ENCODE assay signal across 8 cellular contexts in genomic region chr17:28848667-28849066, GRCh38. TPM values are rescaled to one million over a fixed set of nuclear protein-coding genes. Genes with fewer than 3 reads are reported as not detected.
DNase-seq lines count a peak whose midpoint lies in the region; ATAC-seq, FAIRE-seq and TF ChIP-seq lines count a peak whose summit lies in the region.
"Not testable (repeated sequence)": the region's sequence is repeated elsewhere in the genome, so short reads cannot be mapped to it uniquely, and the experiment has no call there.

No MANE protein-coding gene starts in this region.

- not testable (repeated sequence) for H3K9me3 Mint-ChIP-seq in activated T-helper 17 cell treated with anti-CD3 and anti-CD28 coated beads, Interleukin-2, amount 50 U/mL, for 72 hours

- POLR2A ChIA-PET in endothelial cell of umbilical vein (lab: Charles Lee): not testable (repeated sequence)

- H3K9me3 ChIP-seq in endothelial cell of umbilical vein (replicated peaks; ENCODE audit: control insufficient read depth, insufficient read depth, low read length); lower lobe of right lung: not testable (repeated sequence)

- FAIRE-seq in GM18507 (lab: Jason Lieb, UNC): peak; percentile 42
- peak; percentile 49 for FAIRE-seq in endothelial cell of umbilical vein (lab: Jason Lieb, UNC)

- not testable (repeated sequence) for TF ChIP-seq POLR2A in endothelial cell of umbilical vein (IDR thresholded peaks at IDR 0.05; ENCODE audit: low read depth, low read length)

- not testable (repeated sequence) for H3K27ac Mint-ChIP-seq in activated T-helper 17 cell treated with anti-CD3 and anti-CD28 coated beads, Interleukin-2, amount 50 U/mL, for 72 hours

- peak; percentile 23 for DNase-seq in AG08396 (ENCODE audit: low spot score)
- not testable (repeated sequence) for DNase-seq in GM18507 (ENCODE audit: extremely low spot score, insufficient read length, low read depth)
- DNase-seq in NCI-H524 (lab: John Stamatoyannopoulos, UW): peak; percentile 26 to 38
- DNase-seq in UCSD-AML1 (lab: John Stamatoyannopoulos, UW; ENCODE audit: unreplicated experiment): peak; percentile 64
- DNase-seq in endothelial cell of umbilical vein (ENCODE audit: low read depth, low spot score): peak; percentile 29
- peak; percentile 77 for DNase-seq in lower lobe of right lung
- DNase-seq in stimulated activated CD4-positive, alpha-beta T cell treated with anti-CD3 and anti-CD28 coated beads, Interleukin-4, amount 100 ng/mL, for 4 hours: peak; percentile 22 to 62

- H3K4me1 Mint-ChIP-seq in activated T-helper 17 cell treated with anti-CD3 and anti-CD28 coated beads, Interleukin-2, amount 50 U/mL, for 72 hours: not testable (repeated sequence)

- peak; percentile 89 for ATAC-seq in activated T-helper 17 cell treated with anti-CD3 and anti-CD28 coated beads, Interleukin-2, amount 50 U/mL, for 72 hours (replicated peaks)
- ATAC-seq in lower lobe of right lung: peak; percentile 63 to 79

- not testable (repeated sequence) for H4K20me1 ChIP-seq in endothelial cell of umbilical vein (replicated peaks; ENCODE audit: control insufficient read depth, extremely low read depth, insufficient read depth, low read length)

- intact Hi-C loops in endothelial cell of umbilical vein (cut with micrococcal nuclease): loop anchor here (1.0 to 2.0 kb wide), 3 partner anchors 54 to 105 kb away; partner anchors contain the start of gene DHRS13
- intact Hi-C loops in lower lobe of right lung (cut with DNase I): not testable (repeated sequence)

- dilution Hi-C loops in endothelial cell of umbilical vein (cut with MboI; ENCODE audit: extremely low pct_ligation_motif_present, low sequenced_read_pairs): not testable (repeated sequence)

- H3K27me3 Mint-ChIP-seq in activated T-helper 17 cell treated with anti-CD3 and anti-CD28 coated beads, Interleukin-2, amount 50 U/mL, for 72 hours: not testable (repeated sequence)

- H3K27ac ChIP-seq in endothelial cell of umbilical vein (ENCODE audit: insufficient read depth, low read depth, low read length); lower lobe of right lung: not testable (repeated sequence)

- H3K36me3 ChIP-seq in endothelial cell of umbilical vein (ENCODE audit: control insufficient read depth in 2 of 2, extremely low read depth in 1 of 2, insufficient read depth in 2 of 2, low read length in 2 of 2); lower lobe of right lung: not testable (repeated sequence)

- CTCF ChIA-PET in endothelial cell of umbilical vein (lab: Charles Lee): interaction anchor here (1.0 to 2.9 kb wide), 29 partner anchors 9 to 268 kb away, joined by 3 to 20 read pairs (median 6); partner anchors contain the start of gene TLCD1

- BruUV-seq in endothelial cell of umbilical vein (replicated peaks; lab: Mats Ljungman, UMichigan): not testable (repeated sequence)

- H3K27me3 ChIP-seq in endothelial cell of umbilical vein (ENCODE audit: control insufficient read depth in 2 of 2, insufficient read depth in 2 of 2, low read length in 2 of 2); lower lobe of right lung (ENCODE audit: low read depth): not testable (repeated sequence)

- not testable (repeated sequence) for H3K4me1 ChIP-seq in endothelial cell of umbilical vein (ENCODE audit: control insufficient read depth, extremely low read depth, insufficient read depth, low read length); lower lobe of right lung

- H3K9ac ChIP-seq in endothelial cell of umbilical vein (replicated peaks; ENCODE audit: extremely low read depth, insufficient read depth, low read length): not testable (repeated sequence)

- H3K36me3 Mint-ChIP-seq in activated T-helper 17 cell treated with anti-CD3 and anti-CD28 coated beads, Interleukin-2, amount 50 U/mL, for 72 hours (ENCODE audit: low read depth): not testable (repeated sequence)

- not testable (repeated sequence) for H3K79me2 ChIP-seq in endothelial cell of umbilical vein (ENCODE audit: control insufficient read depth, insufficient read depth, low read length)

- H3K9me1 ChIP-seq in endothelial cell of umbilical vein (replicated peaks; ENCODE audit: control insufficient read depth, extremely low read depth, insufficient read depth, low read length): not testable (repeated sequence)

- not testable (repeated sequence) for H3K4me2 ChIP-seq in endothelial cell of umbilical vein (ENCODE audit: insufficient read depth, low read length)

- not testable (repeated sequence) for H2AFZ ChIP-seq in endothelial cell of umbilical vein (ENCODE audit: low read depth, low read length)

- not testable (repeated sequence) for H3K4me3 ChIP-seq in endothelial cell of umbilical vein (replicated peaks in 1 of 3; ENCODE audit: insufficient read depth in 1 of 3, low read depth in 1 of 3, low read length in 3 of 3); lower lobe of right lung

- peak; percentile 35 to 54 for TF ChIP-seq CTCF in endothelial cell of umbilical vein (IDR thresholded peaks at IDR 0.05; ENCODE audit: extremely low read depth in 1 of 2, insufficient read depth in 1 of 2, low read depth in 1 of 2, low read length in 2 of 2)
- TF ChIP-seq CTCF in lower lobe of right lung (IDR thresholded peaks at IDR 0.05): peak; percentile 49

- not testable (repeated sequence) for H3K4me3 Mint-ChIP-seq in activated T-helper 17 cell treated with anti-CD3 and anti-CD28 coated beads, Interleukin-2, amount 50 U/mL, for 72 hours

RNA-seq across cellular contexts. Expression of gene FAM222B, which starts 6.1 kb away (rescaled TPM):
- total RNA-seq in activated T-helper 17 cell treated with anti-CD3 and anti-CD28 coated beads, Interleukin-2, amount 50 U/mL, for 72 hours: 10 to 100 TPM; 18.7 to 25.1 TPM
- 30.6 and 33.7 TPM in 2 replicates for total RNA-seq in endothelial cell of umbilical vein
- polyA plus RNA-seq in endothelial cell of umbilical vein: 20.6 and 21.1 TPM in 2 replicates
- 18.3 and 19.6 TPM in 2 replicates for polyA plus RNA-seq in endothelial cell of umbilical vein (2011; cell fraction: cytosol; rRNA removed)
- 23.3 and 23.6 TPM in 2 replicates for polyA plus RNA-seq in endothelial cell of umbilical vein (2011; cell fraction: nucleus; rRNA removed)
- polyA plus RNA-seq in endothelial cell of umbilical vein (2012): 22.9 and 24.4 TPM in 2 replicates
- polyA minus RNA-seq in endothelial cell of umbilical vein: 41.2 and 46.6 TPM in 2 replicates
- 8.4 TPM for polyA minus RNA-seq in endothelial cell of umbilical vein (2011; cell fraction: cytosol; rRNA and poly(A)+ RNA removed)
- 40.4 and 42.2 TPM in 2 replicates for polyA minus RNA-seq in endothelial cell of umbilical vein (2011; cell fraction: nucleus; rRNA and poly(A)+ RNA removed)
- total RNA-seq in lower lobe of right lung: 21.7 TPM

RNA-seq across cellular contexts. Expression of gene ERAL1, which starts 6.1 kb away (rescaled TPM):
- total RNA-seq in activated T-helper 17 cell treated with anti-CD3 and anti-CD28 coated beads, Interleukin-2, amount 50 U/mL, for 72 hours: 10 to 100 TPM; 38.2 to 60.2 TPM
- 50.3 and 58.0 TPM in 2 replicates for total RNA-seq in endothelial cell of umbilical vein
- 86.6 and 102 TPM in 2 replicates for polyA plus RNA-seq in endothelial cell of umbilical vein
- 88.4 and 97.2 TPM in 2 replicates for polyA plus RNA-seq in endothelial cell of umbilical vein (2011; cell fraction: cytosol; rRNA removed)
- polyA plus RNA-seq in endothelial cell of umbilical vein (2011; cell fraction: nucleus; rRNA removed): 99.2 and 99.9 TPM in 2 replicates
- polyA plus RNA-seq in endothelial cell of umbilical vein (2012): 65.5 and 79.5 TPM in 2 replicates
- 82.8 and 101 TPM in 2 replicates for polyA minus RNA-seq in endothelial cell of umbilical vein
- polyA minus RNA-seq in endothelial cell of umbilical vein (2011; cell fraction: cytosol; rRNA and poly(A)+ RNA removed): 69.5 TPM
- 31.0 and 38.9 TPM in 2 replicates for polyA minus RNA-seq in endothelial cell of umbilical vein (2011; cell fraction: nucleus; rRNA and poly(A)+ RNA removed)
- 26.1 TPM for total RNA-seq in lower lobe of right lung

RNA-seq across cellular contexts. Expression of gene FLOT2, which starts 48.9 kb away (rescaled TPM):
- 100 to 1,000 TPM in 1 of 2 donors, 10 to 100 TPM in 1; 85.8 to 113 TPM for total RNA-seq in activated T-helper 17 cell treated with anti-CD3 and anti-CD28 coated beads, Interleukin-2, amount 50 U/mL, for 72 hours
- total RNA-seq in endothelial cell of umbilical vein (131 and 169 TPM in 2 replicates), lower lobe of right lung (170 TPM)
- polyA plus RNA-seq in endothelial cell of umbilical vein: 180 and 184 TPM in 2 replicates
- polyA plus RNA-seq in endothelial cell of umbilical vein (2011; cell fraction: cytosol; rRNA removed): 105 TPM in 2 replicates
- polyA plus RNA-seq in endothelial cell of umbilical vein (2011; cell fraction: nucleus; rRNA removed): 77.0 and 84.7 TPM in 2 replicates
- 76.8 and 86.5 TPM in 2 replicates for polyA plus RNA-seq in endothelial cell of umbilical vein (2012)
- polyA minus RNA-seq in endothelial cell of umbilical vein: 187 and 214 TPM in 2 replicates
- polyA minus RNA-seq in endothelial cell of umbilical vein (2011; cell fraction: cytosol; rRNA and poly(A)+ RNA removed): 70.7 TPM
- 24.4 and 26.2 TPM in 2 replicates for polyA minus RNA-seq in endothelial cell of umbilical vein (2011; cell fraction: nucleus; rRNA and poly(A)+ RNA removed)

RNA-seq across cellular contexts. Expression of gene DHRS13, which starts 54.2 kb away (rescaled TPM):
- total RNA-seq in activated T-helper 17 cell treated with anti-CD3 and anti-CD28 coated beads, Interleukin-2, amount 50 U/mL, for 72 hours: 10 to 100 TPM; 24.9 to 82.1 TPM
- total RNA-seq in endothelial cell of umbilical vein: 5.6 and 7.2 TPM in 2 replicates
- polyA plus RNA-seq in endothelial cell of umbilical vein: 8.2 and 9.3 TPM in 2 replicates
- 7.1 and 7.3 TPM in 2 replicates for polyA plus RNA-seq in endothelial cell of umbilical vein (2011; cell fraction: cytosol; rRNA removed)
- 5.3 and 6.0 TPM in 2 replicates for polyA plus RNA-seq in endothelial cell of umbilical vein (2011; cell fraction: nucleus; rRNA removed)
- 1.5 and 1.8 TPM in 2 replicates for polyA plus RNA-seq in endothelial cell of umbilical vein (2012)
- polyA minus RNA-seq in endothelial cell of umbilical vein: 2.4 and 3.6 TPM in 2 replicates
- 10.3 TPM for polyA minus RNA-seq in endothelial cell of umbilical vein (2011; cell fraction: cytosol; rRNA and poly(A)+ RNA removed)
- 2.5 TPM in 2 replicates for polyA minus RNA-seq in endothelial cell of umbilical vein (2011; cell fraction: nucleus; rRNA and poly(A)+ RNA removed)
- 10.6 TPM for total RNA-seq in lower lobe of right lung
